In genomic region chr19:18002347-18002850, GRCh38 we compare ENCODE assay signal across 9 cellular contexts. TPM values are rescaled to one million over a fixed set of nuclear protein-coding genes. Genes with fewer than 3 reads are reported as not detected.
DNase-seq lines count a peak whose midpoint lies in the region; ATAC-seq and TF ChIP-seq lines count a peak whose summit lies in the region.
"Had no signal": no experiment of that assay in that cellular context is flagged by ENCODE, and none has a peak within 500 bp of the region (broad histone marks: within the 10 kb centered on the region; RNA-seq: fewer than 3 reads in every experiment).

No MANE protein-coding gene starts in this region.

- H3K27ac ChIP-seq in left lung (peak overlapping the region; percentile 90), upper lobe of right lung (peak overlapping the region; percentile 91), WERI-Rb-1 (no peak overlapping the region)

- H3K9me3 ChIP-seq in left lung (no peaks in the 10 kb centered on the region), upper lobe of right lung (no peaks in the 10 kb centered on the region), WERI-Rb-1 (ENCODE audit: severe bottlenecking) (peaks cover 6% of the 10 kb centered on the region)

- ATAC-seq in activated T-helper 17 cell treated with anti-CD3 and anti-CD28 coated beads, Interleukin-2, amount 50 U/mL, for 72 hours (replicated peaks), result no peak
- ATAC-seq in left lung (no peak), upper lobe of right lung (peak; percentile 15), GM21360 (IDR thresholded peaks at IDR 0.05; ENCODE audit: unreplicated experiment) (no peak)
- ATAC-seq: left colon had no signal

- intact Hi-C loops in left lung (cut with DNase I), result no loop called here
- intact Hi-C loops in upper lobe of right lung (cut with DNase I), result no loop called here

- peak overlapping the region; percentile 90 for H3K27ac Mint-ChIP-seq in activated naive CD4-positive, alpha-beta T cell treated with anti-CD3 and anti-CD28 coated beads, Interleukin-2, amount 10 ng/mL, durations not matched to agents 7 days and 5 days
- H3K27ac Mint-ChIP-seq in activated T-helper 17 cell treated with anti-CD3 and anti-CD28 coated beads, Interleukin-2, amount 50 U/mL, for 72 hours, result peak overlapping the region; percentile 85

- peaks cover 40% of the 10 kb centered on the region for H3K4me1 Mint-ChIP-seq in activated naive CD4-positive, alpha-beta T cell treated with anti-CD3 and anti-CD28 coated beads, Interleukin-2, amount 10 ng/mL, durations not matched to agents 7 days and 5 days
- H3K4me1 Mint-ChIP-seq in activated T-helper 17 cell treated with anti-CD3 and anti-CD28 coated beads, Interleukin-2, amount 50 U/mL, for 72 hours, result peaks cover 6% of the 10 kb centered on the region

- DNase-seq in activated naive CD4-positive, alpha-beta T cell treated with anti-CD3 and anti-CD28 coated beads, Interleukin-2, amount 10 ng/mL, durations not matched to agents 7 days and 5 days, result peak; percentile 39
- DNase-seq in activated naive CD4-positive, alpha-beta T cell treated with anti-CD3 and anti-CD28 coated beads, Interleukin-2, amount 50 U/mL, for 16 hours, result no peak
- DNase-seq in left lung (peak; percentile 80 to 93), upper lobe of right lung (peak; percentile 80), WERI-Rb-1 (no peak), midbrain (lab: John Stamatoyannopoulos, UW) (no peak)

- peaks cover 2% of the 10 kb centered on the region for H3K9me3 Mint-ChIP-seq in activated naive CD4-positive, alpha-beta T cell treated with anti-CD3 and anti-CD28 coated beads, Interleukin-2, amount 10 ng/mL, durations not matched to agents 7 days and 5 days
- no peaks in the 10 kb centered on the region for H3K9me3 Mint-ChIP-seq in activated T-helper 17 cell treated with anti-CD3 and anti-CD28 coated beads, Interleukin-2, amount 50 U/mL, for 72 hours

- H3K36me3 Mint-ChIP-seq in activated naive CD4-positive, alpha-beta T cell treated with anti-CD3 and anti-CD28 coated beads, Interleukin-2, amount 10 ng/mL, durations not matched to agents 7 days and 5 days, result peaks cover 14% of the 10 kb centered on the region
- peaks cover 49% of the 10 kb centered on the region for H3K36me3 Mint-ChIP-seq in activated T-helper 17 cell treated with anti-CD3 and anti-CD28 coated beads, Interleukin-2, amount 50 U/mL, for 72 hours (ENCODE audit: low read depth)

- H3K4me1 ChIP-seq in left lung (peaks cover 3 to 63% of the 10 kb centered on the region in 2 donors), upper lobe of right lung (peaks cover 22% of the 10 kb centered on the region)

- H3K4me3 Mint-ChIP-seq in activated naive CD4-positive, alpha-beta T cell treated with anti-CD3 and anti-CD28 coated beads, Interleukin-2, amount 10 ng/mL, durations not matched to agents 7 days and 5 days, result peak overlapping the region; percentile 74
- peak overlapping the region; percentile 79 for H3K4me3 Mint-ChIP-seq in activated T-helper 17 cell treated with anti-CD3 and anti-CD28 coated beads, Interleukin-2, amount 50 U/mL, for 72 hours

- CTCF ChIA-PET in activated naive CD4-positive, alpha-beta T cell treated with anti-CD3 and anti-CD28 coated beads, Interleukin-2, amount 10 ng/mL, durations not matched to agents 7 days and 5 days (lab: Charles Lee), result interaction anchor here (1.1 to 2.7 kb wide), 3 partner anchors 58 to 143 kb away, joined by 3 to 8 read pairs (median 4); partner anchors contain the start of gene RPL18A

- H3K36me3 ChIP-seq in left lung (peaks cover 0 to 9% of the 10 kb centered on the region in 2 donors), upper lobe of right lung (no peaks in the 10 kb centered on the region), WERI-Rb-1 (peaks cover 22% of the 10 kb centered on the region)

- peak overlapping the region; percentile 53 to 85 for H3K4me3 ChIP-seq in left lung
- H3K4me3 ChIP-seq in upper lobe of right lung, result peak overlapping the region; percentile 90
- H3K4me3 ChIP-seq in WERI-Rb-1 (ENCODE audit: low read depth, low read length), result no peak overlapping the region

- peaks cover 3% of the 10 kb centered on the region for H3K27me3 Mint-ChIP-seq in activated naive CD4-positive, alpha-beta T cell treated with anti-CD3 and anti-CD28 coated beads, Interleukin-2, amount 10 ng/mL, durations not matched to agents 7 days and 5 days
- H3K27me3 Mint-ChIP-seq in activated T-helper 17 cell treated with anti-CD3 and anti-CD28 coated beads, Interleukin-2, amount 50 U/mL, for 72 hours, result no peaks in the 10 kb centered on the region

- H3K27me3 ChIP-seq in left lung (no peaks in the 10 kb centered on the region), upper lobe of right lung (no peaks in the 10 kb centered on the region), WERI-Rb-1 (ENCODE audit: insufficient read depth, low read depth, severe bottlenecking) (no peaks in the 10 kb centered on the region)

- TF ChIP-seq CTCF in left lung (IDR thresholded peaks at IDR 0.05), result no peak
- TF ChIP-seq CTCF in upper lobe of right lung (IDR thresholded peaks at IDR 0.05), result no peak
- TF ChIP-seq CTCF in WERI-Rb-1 (IDR thresholded peaks at IDR 0.05; ENCODE audit: low read depth, low read length), result no peak

RNA-seq across cellular contexts. Expression of gene ARRDC2, which starts 5.6 kb away (rescaled TPM):
- 10 to 100 TPM; 32.0 to 98.0 TPM for total RNA-seq in activated T-helper 17 cell treated with anti-CD3 and anti-CD28 coated beads, Interleukin-2, amount 50 U/mL, for 72 hours
- total RNA-seq in left lung (10 to 100 TPM; 23.3 to 37.8 TPM), upper lobe of right lung (82.7 TPM)

RNA-seq across cellular contexts. Expression of gene KCNN1, which starts 35.5 kb away (rescaled TPM):
- under 1 TPM; 0.50 to 0.61 TPM for total RNA-seq in activated T-helper 17 cell treated with anti-CD3 and anti-CD28 coated beads, Interleukin-2, amount 50 U/mL, for 72 hours
- under 1 TPM; 0.06 to 0.10 TPM for total RNA-seq in left lung
- not detected for total RNA-seq in upper lobe of right lung

Comparison
In these comparisons a context has a peak if more than half of its experiments do, and no peak if none do; other contexts are left out.
1. DNase-seq: peak in activated naive CD4-positive, alpha-beta T cell treated with anti-CD3 and anti-CD28 coated beads, Interleukin-2, amount 10 ng/mL, durations not matched to agents 7 days and 5 days (single experiment), left lung (2 of 2) and upper lobe of right lung (single experiment); none in activated naive CD4-positive, alpha-beta T cell treated with anti-CD3 and anti-CD28 coated beads, Interleukin-2, amount 50 U/mL, for 16 hours (single experiment), WERI-Rb-1 (single experiment) and midbrain (single experiment).